ENCODE assay signal across 22 cellular contexts in genomic region chr3:51716805-51717204, GRCh38. TPM values are rescaled to one million over a fixed set of nuclear protein-coding genes. Genes with fewer than 3 reads are reported as not detected.
A peak's percentile ranks its signal among the peaks of the same experiment; 100 is the strongest.
DNase-seq lines count a peak whose midpoint lies in the region; ATAC-seq, FAIRE-seq and TF ChIP-seq lines count a peak whose summit lies in the region.
"Had no signal": no experiment of that assay in that cellular context is flagged by ENCODE, and none has a peak within 500 bp of the region (broad histone marks: within the 10 kb centered on the region; RNA-seq: fewer than 3 reads in every experiment).

No MANE protein-coding gene starts in this region.

- H2AFZ ChIP-seq in GM12878 (ENCODE audit: control insufficient read depth, low read depth, low read length) (no peak overlapping the region), hepatocyte (no peak overlapping the region)

- no TSS peak for BruUV-seq in GM12878 (replicated peaks; lab: Mats Ljungman, UMichigan)

- no peak for TF ChIP-seq CTCF in D721Med (IDR thresholded peaks at IDR 0.05; ENCODE audit: insufficient read depth, missing control alignments)
- TF ChIP-seq CTCF in GM12878 (IDR thresholded peaks at IDR 0.05 in 2 of 3, conservative IDR thresholded peaks at IDR 0.05 in 1 of 3; ENCODE audit: control insufficient read depth in 2 of 3, extremely low read depth in 1 of 3, insufficient read depth in 1 of 3, low read depth in 3 of 3, low read length in 3 of 3) = no peak
- TF ChIP-seq CTCF in hepatocyte (IDR thresholded peaks at IDR 0.05; ENCODE audit: poor library complexity) = no peak
- TF ChIP-seq CTCF in vagina (IDR thresholded peaks at IDR 0.05) = no peak

- H3K4me2 ChIP-seq in GM12878 (ENCODE audit: control insufficient read depth, insufficient read depth) = no peak overlapping the region
- no peak overlapping the region for H3K4me2 ChIP-seq in hepatocyte
- H3K4me2 ChIP-seq: A549, BLaER1 had no signal

- H3K9me3 ChIP-seq in GM12878 (replicated peaks; ENCODE audit: control insufficient read depth, insufficient read depth, low read length) (no peaks in the 10 kb centered on the region), hepatocyte (ENCODE audit: low read depth) (no peaks in the 10 kb centered on the region), vagina (no peaks in the 10 kb centered on the region)
- H3K9me3 ChIP-seq: A549, BLaER1, MG63, Peyer's patch had no signal

- POLR2A ChIA-PET in GM12878 (lab: Charles Lee) = no interaction called here

- H4K20me1 ChIP-seq in GM12878 (ENCODE audit: control insufficient read depth, insufficient read depth) (no peaks in the 10 kb centered on the region), hepatocyte (ENCODE audit: insufficient read depth, poor library complexity, severe bottlenecking) (no peaks in the 10 kb centered on the region)
- H4K20me1 ChIP-seq: BLaER1 had no signal

- TF ChIP-seq RAD21 in GM12878 (IDR thresholded peaks at IDR 0.05; ENCODE audit: insufficient read depth, low read depth, low read length) = no peak

- DNase-seq in D721Med (ENCODE audit: insufficient read length, low spot score) = peak; percentile 7
- DNase-seq in GM19238 (ENCODE audit: insufficient read length, low spot score) = peak; percentile 2
- DNase-seq in GM12878 (ENCODE audit: low read depth, low spot score) = no peak
- peak; percentile 2 for DNase-seq in hepatocyte (ENCODE audit: low spot score)
- DNase-seq in AML-193 (lab: John Stamatoyannopoulos, UW) = no peak
- DNase-seq in NCI-H2107 treated with DMSO at 0.1 percent for 48 hours (lab: John Stamatoyannopoulos, UW; ENCODE audit: unreplicated experiment) = no peak
- DNase-seq in vagina (ENCODE audit: extremely low spot score in 2 of 2) = no peak
- no peak for DNase-seq in NCI-H524 treated with DMSO at 0.1 percent for 48 hours (lab: John Stamatoyannopoulos, UW)
- DNase-seq: CD4-positive, alpha-beta memory T cell; DMS53; Kasumi-1; MG63; NCI-H1092; NCI-H1436 treated with DMSO at 0.1 percent for 48 hours; NCI-H2029; NCI-H2171 had no signal

- RAD21 ChIA-PET in GM12878 (lab: Charles Lee; ENCODE audit: unreplicated experiment) = no interaction called here

- SMC1A ChIA-PET in GM12878 (lab: Charles Lee; ENCODE audit: uncharacterized antibody, unreplicated experiment) = interaction anchor here (1.7 kb wide), 1 partner anchor 83 kb away, joined by 4 read pairs; no protein-coding TSS in a partner anchor

- H3K9me2 ChIP-seq in hepatocyte (replicated peaks; ENCODE audit: insufficient read depth) = no peaks in the 10 kb centered on the region

- H3K4me3 ChIP-seq in GM12878 (no peak overlapping the region), hepatocyte (no peak overlapping the region), vagina (no peak overlapping the region)
- H3K4me3 ChIP-seq: A549, BLaER1, MG63, Peyer's patch had no signal

- TF ChIP-seq EP300 in GM12878 (IDR thresholded peaks at IDR 0.05; ENCODE audit: borderline replicate concordance in 1 of 2, control insufficient read depth in 1 of 2, low read depth in 2 of 2, low read length in 2 of 2) = no peak

- H3K9ac ChIP-seq in GM12878 (ENCODE audit: control insufficient read depth, insufficient read depth, low read length) = no peak overlapping the region
- H3K9ac ChIP-seq: BLaER1 had no signal

- H3K4me1 ChIP-seq in GM12878 (ENCODE audit: control insufficient read depth, insufficient read depth, low read length) = no peaks in the 10 kb centered on the region
- no peaks in the 10 kb centered on the region for H3K4me1 ChIP-seq in hepatocyte (ENCODE audit: insufficient read depth)
- no peaks in the 10 kb centered on the region for H3K4me1 ChIP-seq in vagina
- H3K4me1 ChIP-seq: A549, Peyer's patch had no signal

- ATAC-seq in GM12878 = no peak
- ATAC-seq: A549, HCT116 had no signal

- WGBS in GM12878 (ENCODE audit: insufficient coverage, insufficient replicate concordance, low lambda C conversion rate, missing lambda C conversion rate) = 7% methylated on average over 5 of the region's 5 CpGs
- 92% methylated on average over 5 of the region's 5 CpGs for WGBS in hepatocyte (ENCODE audit: low lambda C conversion rate, missing lambda C conversion rate)

- H3K27ac ChIP-seq in GM12878 (ENCODE audit: control insufficient read depth, insufficient read depth) = no peak overlapping the region
- no peak overlapping the region for H3K27ac ChIP-seq in hepatocyte
- H3K27ac ChIP-seq in vagina = no peak overlapping the region
- H3K27ac ChIP-seq: A549, BLaER1, Peyer's patch had no signal

- FAIRE-seq in D721Med (lab: Jason Lieb, UNC) = no peak
- no peak for FAIRE-seq in GM12878 (lab: Jason Lieb, UNC)
- FAIRE-seq: A549 had no signal

- no peaks in the 10 kb centered on the region for H3K36me3 ChIP-seq in GM12878 (ENCODE audit: control insufficient read depth in 2 of 2, insufficient read depth in 2 of 2, low read length in 1 of 2)
- H3K36me3 ChIP-seq in hepatocyte (replicated peaks; ENCODE audit: insufficient read depth, low read depth) = no peaks in the 10 kb centered on the region
- no peaks in the 10 kb centered on the region for H3K36me3 ChIP-seq in vagina
- H3K36me3 ChIP-seq: BLaER1, MG63, Peyer's patch had no signal

- TF ChIP-seq POLR2A in GM12878 (IDR thresholded peaks at IDR 0.05; ENCODE audit: low read depth, low read length) = no peak
- no peak for TF ChIP-seq POLR2A in vagina (IDR thresholded peaks at IDR 0.05)

- H3K27me3 ChIP-seq in GM12878 (replicated peaks in 1 of 2; ENCODE audit: control insufficient read depth in 2 of 2, insufficient read depth in 2 of 2, low read length in 1 of 2) = no peaks in the 10 kb centered on the region
- H3K27me3 ChIP-seq in hepatocyte = no peaks in the 10 kb centered on the region
- no peaks in the 10 kb centered on the region for H3K27me3 ChIP-seq in vagina
- H3K27me3 ChIP-seq: BLaER1, MG63, Peyer's patch had no signal

- intact Hi-C loops in GM12878 (cut with micrococcal nuclease; ENCODE audit: unreplicated experiment) = no loop called here
- intact Hi-C loops in vagina (cut with DNase I) = no loop called here

- H3K79me2 ChIP-seq in GM12878 (ENCODE audit: control insufficient read depth, insufficient read depth, low read length) (no peaks in the 10 kb centered on the region), hepatocyte (no peaks in the 10 kb centered on the region)

- CTCF ChIA-PET in GM12878 (lab: Yijun Ruan, JAX) = interaction anchor here (0.6 to 5.6 kb wide), 3 partner anchors 83 to 623 kb away, joined by 5 to 116 read pairs (median 7); no protein-coding TSS in a partner anchor

- in situ Hi-C loops in GM12878 (cut with MboI) = no loop called here

TF ChIP-seq in GM12878, 131 proteins besides CTCF, POLR2A, EP300 and RAD21 (continues in another document):
- no peak for TF ChIP-seq RBBP5 (conservative IDR thresholded peaks at IDR 0.05)
- no peak for TF ChIP-seq CHD4 (IDR thresholded peaks at IDR 0.05)
- peak; percentile 19 for TF ChIP-seq PBX3 (IDR thresholded peaks at IDR 0.05; ENCODE audit: insufficient replicate concordance, low read depth, low read length)
- no peak for TF ChIP-seq SRF (IDR thresholded peaks at IDR 0.05; ENCODE audit: low read depth in 2 of 2, low read length in 2 of 2)

RNA-seq across cellular contexts. Expression of gene GRM2, which starts 9.9 kb away (rescaled TPM):
- 0.35 and 0.47 TPM in 2 replicates for total RNA-seq in GM12878 (2013; cell fraction: nucleolus; rRNA removed)
- total RNA-seq in GM12878 (2014; rRNA removed) = 0.06 TPM in 1 of 2 replicates, not detected in the other
- not detected in 2 replicates for total RNA-seq in GM12878 (2014; rRNA removed; fragmentation: Illumina TruSeq; extraction: Trizol)
- 0.05 TPM in 1 of 2 replicates, not detected in the other for total RNA-seq in GM12878 (2021)
- not detected for polyA plus RNA-seq in GM12878 (2011; ENCODE audit: low read depth)
- polyA plus RNA-seq in GM12878 (2011; rRNA removed) = 0.07 TPM in 1 of 2 replicates, not detected in the other
- 0.03 TPM in 1 of 2 replicates, not detected in the other for polyA plus RNA-seq in GM12878 (2011; cell fraction: cytosol; rRNA removed)
- 0.12 and 0.24 TPM in 2 replicates for polyA plus RNA-seq in GM12878 (2011; cell fraction: nucleus; rRNA removed)
- 0.07 TPM in 2 replicates for polyA plus RNA-seq in GM12878 (2012)
- 0.01 TPM in 1 of 2 replicates, not detected in the other for polyA plus RNA-seq in GM12878 (2014; fragmentation: Illumina TruSeq; extraction: Trizol)
- not detected for polyA plus RNA-seq in GM12878 (2014; fragmentation: Nextera tagmentation; extraction: Ambion mirVana)
- polyA plus RNA-seq in GM12878 (2014; rRNA removed) = 0.04 and 0.14 TPM in 2 replicates
- polyA plus RNA-seq in GM12878 (2016; fragmentation: Nextera tagmentation; extraction: Ambion mirVana) = not detected
- polyA minus RNA-seq in GM12878 (2011; rRNA and poly(A)+ RNA removed) = 0.07 and 0.26 TPM in 2 replicates
- not detected in 2 replicates for polyA minus RNA-seq in GM12878 (2011; cell fraction: cytosol; rRNA and poly(A)+ RNA removed)
- 0.24 and 0.48 TPM in 2 replicates for polyA minus RNA-seq in GM12878 (2011; cell fraction: nucleus; rRNA and poly(A)+ RNA removed)
- total RNA-seq in hepatocyte = 0.27 TPM in 1 of 2 replicates, not detected in the other
- 0.10 TPM in 1 of 2 replicates, not detected in the other for polyA plus RNA-seq in hepatocyte
- not detected for total RNA-seq in vagina
- total RNA-seq: SK-MEL-5 had no signal
- polyA plus RNA-seq: IgD-negative memory B cell had no signal

RNA-seq across cellular contexts. Expression of gene TEX264, which starts 45.8 kb away (rescaled TPM):
- total RNA-seq in GM12878 (2013; cell fraction: nucleolus; rRNA removed) = 31.2 and 34.5 TPM in 2 replicates
- 52.4 and 63.0 TPM in 2 replicates for total RNA-seq in GM12878 (2014; rRNA removed)
- total RNA-seq in GM12878 (2014; rRNA removed; fragmentation: Illumina TruSeq; extraction: Trizol) = 35.4 and 35.5 TPM in 2 replicates
- total RNA-seq in GM12878 (2021) = 41.8 and 45.2 TPM in 2 replicates
- 25.3 TPM for polyA plus RNA-seq in GM12878 (2011; ENCODE audit: low read depth)
- polyA plus RNA-seq in GM12878 (2011; rRNA removed) = 38.5 and 56.3 TPM in 2 replicates
- polyA plus RNA-seq in GM12878 (2011; cell fraction: cytosol; rRNA removed) = 124 and 128 TPM in 2 replicates
- polyA plus RNA-seq in GM12878 (2011; cell fraction: nucleus; rRNA removed) = 75.1 and 89.2 TPM in 2 replicates
- 32.6 and 34.4 TPM in 2 replicates for polyA plus RNA-seq in GM12878 (2012)
- polyA plus RNA-seq in GM12878 (2014; fragmentation: Illumina TruSeq; extraction: Trizol) = 42.8 and 50.7 TPM in 2 replicates
- polyA plus RNA-seq in GM12878 (2014; fragmentation: Nextera tagmentation; extraction: Ambion mirVana) = 10 to 100 TPM in 1 of 2 experiments, 1 to 10 TPM in 1; 3.6 to 15.3 TPM
- 51.1 and 55.9 TPM in 2 replicates for polyA plus RNA-seq in GM12878 (2014; rRNA removed)
- polyA plus RNA-seq in GM12878 (2016; fragmentation: Nextera tagmentation; extraction: Ambion mirVana) = 10 to 100 TPM; 54.2 to 60.7 TPM
- polyA minus RNA-seq in GM12878 (2011; rRNA and poly(A)+ RNA removed) = 78.0 and 92.1 TPM in 2 replicates
- 23.7 and 24.6 TPM in 2 replicates for polyA minus RNA-seq in GM12878 (2011; cell fraction: cytosol; rRNA and poly(A)+ RNA removed)
- polyA minus RNA-seq in GM12878 (2011; cell fraction: nucleus; rRNA and poly(A)+ RNA removed) = 22.6 and 31.5 TPM in 2 replicates
- total RNA-seq in hepatocyte = 57.4 and 59.6 TPM in 2 replicates
- polyA plus RNA-seq in hepatocyte = 98.7 and 103 TPM in 2 replicates
- total RNA-seq in vagina = 66.8 TPM

Comparison
In these comparisons a context has a peak if more than half of its experiments do, and no peak if none do; other contexts are left out.
1. DNase-seq: peak in D721Med (single experiment), GM19238 (single experiment) and hepatocyte (single experiment); none in GM12878 (single experiment), AML-193 (0 of 2), NCI-H2107 treated with DMSO at 0.1 percent for 48 hours (single experiment), vagina (0 of 2) and NCI-H524 treated with DMSO at 0.1 percent for 48 hours (single experiment).